In the genomic region with DNA sequence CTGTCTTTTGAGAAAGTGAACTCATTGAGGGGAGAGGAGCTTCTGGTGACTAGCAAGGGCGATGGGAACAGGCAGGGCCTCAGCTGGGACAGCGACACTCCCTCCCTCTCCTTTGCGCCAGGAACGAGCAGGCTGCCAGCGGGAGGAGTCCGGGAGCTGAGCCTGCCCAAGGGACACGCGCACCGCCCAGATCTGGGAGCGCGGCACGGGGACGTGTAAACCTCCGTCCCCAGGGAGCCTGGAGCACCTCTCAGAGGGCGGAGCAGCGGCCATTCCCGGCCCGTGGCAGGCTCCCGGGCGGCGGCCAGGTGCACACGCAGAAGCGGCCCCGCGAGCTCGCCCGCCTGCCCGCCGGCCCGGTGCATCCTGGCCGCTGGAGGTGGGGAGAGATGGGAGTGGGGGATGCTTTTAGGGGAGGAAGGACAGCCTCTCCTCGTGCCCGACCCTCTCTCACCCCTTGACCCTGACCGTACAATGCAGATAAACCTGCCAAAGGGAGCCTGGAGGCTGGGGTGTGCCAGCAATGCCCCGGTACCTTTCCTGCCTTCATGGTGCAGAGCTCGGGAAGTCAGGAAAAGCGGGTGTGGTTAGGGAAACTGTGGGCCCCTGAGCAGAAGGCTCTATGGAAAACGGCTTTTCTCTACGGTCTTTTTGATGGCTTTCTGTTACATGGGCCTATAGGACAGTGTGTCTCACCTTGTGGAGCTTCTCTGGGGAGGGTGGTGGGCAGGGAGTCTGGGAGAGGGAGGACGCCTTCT, we compare ENCODE assay signal across 9 cellular contexts. TPM values are rescaled to one million over a fixed set of nuclear protein-coding genes. Genes with fewer than 3 reads are reported as not detected.
A peak's percentile ranks its signal among the peaks of the same experiment; 100 is the strongest.
DNase-seq lines count a peak whose midpoint lies in the region.
"Had no signal": no experiment of that assay in that cellular context is flagged by ENCODE, and none has a peak within 500 bp of the region (broad histone marks: within the 10 kb centered on the region; RNA-seq: fewer than 3 reads in every experiment).

No MANE protein-coding gene starts in this region.

- H3K36me3 Mint-ChIP-seq in activated T-helper 2 cell treated with anti-CD3 and anti-CD28 coated beads, Interferon-gamma antibody, Interleukin-2, Interleukin-4, amounts not matched to agents 10 μg/mL and 5 μg/mL and 100 μg/mL, durations not matched to agents 14 hours and 24 hours and 36 hours (ENCODE audit: low read depth) = no peaks in the 10 kb centered on the region

- intact Hi-C loops in activated T-helper 2 cell treated with anti-CD3 and anti-CD28 coated beads, Interferon-gamma antibody, Interleukin-2, Interleukin-4, amounts not matched to agents 10 μg/mL and 5 μg/mL and 100 μg/mL, durations not matched to agents 14 hours and 24 hours and 36 hours (cut with micrococcal nuclease) = no loop called here

- no peak overlapping the region for H3K4me3 Mint-ChIP-seq in activated T-helper 2 cell treated with anti-CD3 and anti-CD28 coated beads, Interferon-gamma antibody, Interleukin-2, Interleukin-4, amounts not matched to agents 10 μg/mL and 5 μg/mL and 100 μg/mL, durations not matched to agents 14 hours and 24 hours and 36 hours (ENCODE audit: low read depth)
- H3K4me3 Mint-ChIP-seq: B cell had no signal

- H3K4me1 Mint-ChIP-seq in activated T-helper 2 cell treated with anti-CD3 and anti-CD28 coated beads, Interferon-gamma antibody, Interleukin-2, Interleukin-4, amounts not matched to agents 10 μg/mL and 5 μg/mL and 100 μg/mL, durations not matched to agents 14 hours and 24 hours and 36 hours (ENCODE audit: low read depth) = peaks cover 2% of the 10 kb centered on the region

- DNase-seq in 8988T (peak; percentile 47), NCI-H1694 (lab: John Stamatoyannopoulos, UW) (peak; percentile 46), medulla oblongata (ENCODE audit: extremely low spot score) (peak; percentile 82), KG1 (lab: John Stamatoyannopoulos, UW) (no peak)
- DNase-seq in activated T-helper 2 cell treated with anti-CD3 and anti-CD28 coated beads, Interferon-gamma antibody, Interleukin-2, Interleukin-4, amounts not matched to agents 10 μg/mL and 5 μg/mL and 100 μg/mL, durations not matched to agents 14 hours and 24 hours and 36 hours (ENCODE audit: low spot score) = no peak
- DNase-seq in stimulated activated CD4-positive, alpha-beta T cell treated with anti-CD3 and anti-CD28 coated beads, Interleukin-12 subunit alpha, Interleukin-12 subunit beta, amount 100 ng/mL, for 4 hours = no peak
- DNase-seq in activated T-cell treated with anti-CD3 and anti-CD28 coated beads, Interleukin-2, amount 50 U/mL, for 1 hour = no peak

- no peak overlapping the region for H3K27ac Mint-ChIP-seq in activated T-helper 2 cell treated with anti-CD3 and anti-CD28 coated beads, Interferon-gamma antibody, Interleukin-2, Interleukin-4, amounts not matched to agents 10 μg/mL and 5 μg/mL and 100 μg/mL, durations not matched to agents 14 hours and 24 hours and 36 hours
- H3K27ac Mint-ChIP-seq: B cell had no signal

- H3K27me3 Mint-ChIP-seq in activated T-helper 2 cell treated with anti-CD3 and anti-CD28 coated beads, Interferon-gamma antibody, Interleukin-2, Interleukin-4, amounts not matched to agents 10 μg/mL and 5 μg/mL and 100 μg/mL, durations not matched to agents 14 hours and 24 hours and 36 hours (ENCODE audit: low read depth) = peaks cover 23% of the 10 kb centered on the region

- H3K9me3 Mint-ChIP-seq in activated T-helper 2 cell treated with anti-CD3 and anti-CD28 coated beads, Interferon-gamma antibody, Interleukin-2, Interleukin-4, amounts not matched to agents 10 μg/mL and 5 μg/mL and 100 μg/mL, durations not matched to agents 14 hours and 24 hours and 36 hours = no peaks in the 10 kb centered on the region

- peak overlapping the region; percentile 93 for H3K27ac ChIP-seq in cingulate gyrus (ENCODE audit: low read depth, low read length)

RNA-seq across cellular contexts. Expression of gene AQP4, which starts 2.2 kb away (rescaled TPM):
- total RNA-seq in activated T-helper 2 cell treated with anti-CD3 and anti-CD28 coated beads, Interferon-gamma antibody, Interleukin-2, Interleukin-4, amounts not matched to agents 10 μg/mL and 5 μg/mL and 100 μg/mL, durations not matched to agents 14 hours and 24 hours and 36 hours = not detected in 2 replicates
- total RNA-seq: B cell had no signal

Comparison
In these comparisons a context has a peak if more than half of its experiments do, and no peak if none do; other contexts are left out.
1. DNase-seq: peak in 8988T (single experiment), NCI-H1694 (single experiment) and medulla oblongata (single experiment); none in KG1 (single experiment), activated T-helper 2 cell treated with anti-CD3 and anti-CD28 coated beads, Interferon-gamma antibody, Interleukin-2, Interleukin-4, amounts not matched to agents 10 μg/mL and 5 μg/mL and 100 μg/mL, durations not matched to agents 14 hours and 24 hours and 36 hours (single experiment), stimulated activated CD4-positive, alpha-beta T cell treated with anti-CD3 and anti-CD28 coated beads, Interleukin-12 subunit alpha, Interleukin-12 subunit beta, amount 100 ng/mL, for 4 hours (single experiment) and activated T-cell treated with anti-CD3 and anti-CD28 coated beads, Interleukin-2, amount 50 U/mL, for 1 hour (single experiment).